19 cellular contexts compared by ENCODE assay signal in the genomic region with DNA sequence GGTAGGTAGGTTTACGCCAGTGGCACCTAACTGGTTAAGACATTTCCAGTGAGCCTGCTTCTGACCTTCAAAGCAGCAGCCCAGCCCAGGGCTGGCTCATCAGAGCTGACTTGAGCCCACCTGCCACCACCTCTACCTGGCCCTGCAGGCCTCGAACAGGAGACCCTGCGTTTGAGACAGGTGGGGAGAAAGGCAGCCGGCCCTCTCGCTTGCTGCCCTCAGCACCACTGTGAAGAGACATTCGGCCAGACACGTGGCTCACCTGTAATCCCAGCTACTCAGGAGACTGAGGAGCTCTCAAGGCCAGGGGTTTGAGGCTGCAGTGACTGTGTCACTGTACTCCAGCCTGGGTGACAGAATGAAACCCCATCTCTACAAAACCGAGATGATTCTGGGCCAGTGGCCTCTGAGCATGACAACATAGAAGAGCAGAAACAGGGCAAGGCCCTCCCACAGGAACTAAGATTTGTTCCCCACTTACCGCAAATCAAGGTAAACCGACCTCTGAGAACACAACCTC.
DNase-seq lines count a peak whose midpoint lies in the region; ATAC-seq and TF ChIP-seq lines count a peak whose summit lies in the region.
"Had no signal": no experiment of that assay in that cellular context is flagged by ENCODE, and none has a peak within 500 bp of the region (broad histone marks: within the 10 kb centered on the region; RNA-seq: fewer than 3 reads in every experiment).

No MANE protein-coding gene starts in this region.

- H3K9me3 Mint-ChIP-seq in MCF 10A (ENCODE audit: unreplicated experiment) = no peaks in the 10 kb centered on the region
- H3K9me3 Mint-ChIP-seq: activated CD4-positive, alpha-beta T cell treated with anti-CD3 and anti-CD28 coated beads, Interleukin-2, amount 10 ng/mL, durations not matched to agents 24 days and 14 days; activated T-helper 17 cell treated with anti-CD3 and anti-CD28 coated beads, Interleukin-2, amount 50 U/mL, for 72 hours; nephron had no signal

- no peak overlapping the region for H3K27ac Mint-ChIP-seq in MCF 10A (ENCODE audit: low read depth, unreplicated experiment)
- H3K27ac Mint-ChIP-seq: nephron had no signal

- H3K4me1 ChIP-seq in breast epithelium = peaks cover 0 to 4% of the 10 kb centered on the region in 2 donors
- no peaks in the 10 kb centered on the region for H3K4me1 ChIP-seq in RWPE2 (ENCODE audit: insufficient read depth, poor library complexity, severe bottlenecking)
- H3K4me1 ChIP-seq in testis = peaks cover 13% of the 10 kb centered on the region

- no peak for TF ChIP-seq CTCF in breast epithelium (IDR thresholded peaks at IDR 0.05)
- TF ChIP-seq CTCF in MCF 10A (IDR thresholded peaks at IDR 0.05; ENCODE audit: unreplicated experiment) = no peak
- TF ChIP-seq CTCF in RWPE2 (IDR thresholded peaks at IDR 0.05; ENCODE audit: poor library complexity, severe bottlenecking) = no peak
- no peak for TF ChIP-seq CTCF in testis (IDR thresholded peaks at IDR 0.05)

- no peak overlapping the region for H3K4me3 Mint-ChIP-seq in MCF 10A (ENCODE audit: unreplicated experiment)
- H3K4me3 Mint-ChIP-seq: activated CD4-positive, alpha-beta T cell treated with anti-CD3 and anti-CD28 coated beads, Interleukin-2, amount 10 ng/mL, durations not matched to agents 24 days and 14 days; activated T-helper 17 cell treated with anti-CD3 and anti-CD28 coated beads, Interleukin-2, amount 50 U/mL, for 72 hours; nephron had no signal

- no peaks in the 10 kb centered on the region for H3K27me3 Mint-ChIP-seq in MCF 10A (ENCODE audit: insufficient read depth, unreplicated experiment)
- H3K27me3 Mint-ChIP-seq: activated CD4-positive, alpha-beta T cell treated with anti-CD3 and anti-CD28 coated beads, Interleukin-2, amount 10 ng/mL, durations not matched to agents 24 days and 14 days; activated T-helper 17 cell treated with anti-CD3 and anti-CD28 coated beads, Interleukin-2, amount 50 U/mL, for 72 hours had no signal

- intact Hi-C loops in breast epithelium (cut with DNase I; ENCODE audit: low total_unique reads) = no loop called here
- intact Hi-C loops in MCF 10A (cut with micrococcal nuclease) = loop anchor here (1.0 to 5.0 kb wide), 4 partner anchors 94 to 827 kb away; no protein-coding TSS in a partner anchor
- intact Hi-C loops in testis (cut with DNase I; ENCODE audit: low total_unique reads) = no loop called here

- ATAC-seq in RWPE2 (ENCODE audit: low read depth) = peak; percentile 7; the same call in 1 of the 3 replicates
- ATAC-seq in left lobe of liver = no peak
- ATAC-seq in HG02610 (IDR thresholded peaks at IDR 0.05; ENCODE audit: unreplicated experiment) = no peak

- H3K4me3 ChIP-seq in breast epithelium = no peak overlapping the region
- no peak overlapping the region for H3K4me3 ChIP-seq in RWPE2 (ENCODE audit: severe bottlenecking)
- H3K4me3 ChIP-seq in testis = no peak overlapping the region
- H3K4me3 ChIP-seq: BLaER1 treated with 17β-estradiol and CSF1 and Interleukin-3, amounts not matched to agents 10 nM and 100 nM; gastrocnemius medialis; hepatocyte; left lung; mucosa of descending colon; tibial artery had no signal

- DNase-seq in breast epithelium (ENCODE audit: low spot score in 2 of 2) (peak in 1 of 2 donors; percentile 14), MCF 10A (ENCODE audit: unreplicated experiment) (no peak), RWPE2 (ENCODE audit: low spot score) (no peak), left lobe of liver (ENCODE audit: low spot score) (peak; percentile 39), testis (peak; percentile 11), AG20443 (ENCODE audit: low spot score) (no peak), anterior cingulate cortex (lab: John Stamatoyannopoulos, UW) (no peak)
- DNase-seq: cortex of kidney had no signal

- CTCF ChIA-PET in MCF 10A (lab: Yijun Ruan, JAX) = interaction anchor here (0.6 to 4.5 kb wide), 15 partner anchors 7 to 132 kb away, joined by 3 to 35 read pairs (median 3); no protein-coding TSS in a partner anchor

- H3K36me3 Mint-ChIP-seq in MCF 10A (ENCODE audit: insufficient read depth, unreplicated experiment) = peaks cover 62% of the 10 kb centered on the region

- H3K36me3 ChIP-seq in breast epithelium (no peaks in the 10 kb centered on the region), RWPE2 (ENCODE audit: low read depth) (peaks cover 14% of the 10 kb centered on the region), testis (ENCODE audit: low read depth, missing control alignments) (no peaks in the 10 kb centered on the region)

- no peaks in the 10 kb centered on the region for H3K27me3 ChIP-seq in breast epithelium
- H3K27me3 ChIP-seq in RWPE2 (ENCODE audit: insufficient read depth, poor library complexity, severe bottlenecking) = no peaks in the 10 kb centered on the region
- no peaks in the 10 kb centered on the region for H3K27me3 ChIP-seq in testis
- H3K27me3 ChIP-seq: BLaER1 treated with 17β-estradiol and CSF1 and Interleukin-3, amounts not matched to agents 10 nM and 100 nM; brain microvascular endothelial cell; gastrocnemius medialis; hepatocyte; left lung; tibial artery had no signal

- H3K4me1 Mint-ChIP-seq in MCF 10A (ENCODE audit: insufficient read depth, unreplicated experiment) = no peaks in the 10 kb centered on the region
- H3K4me1 Mint-ChIP-seq: activated T-helper 17 cell treated with anti-CD3 and anti-CD28 coated beads, Interleukin-2, amount 50 U/mL, for 72 hours had no signal

- no TSS peak for BruUV-seq in MCF 10A (replicated peaks; lab: Mats Ljungman, UMichigan)

- no peak for TF ChIP-seq POLR2A in breast epithelium (IDR thresholded peaks at IDR 0.05)
- no peak for TF ChIP-seq POLR2A in testis (IDR thresholded peaks at IDR 0.05)

- H3K9me3 ChIP-seq in breast epithelium (no peaks in the 10 kb centered on the region), RWPE2 (ENCODE audit: severe bottlenecking) (no peaks in the 10 kb centered on the region), testis (no peaks in the 10 kb centered on the region)
- H3K9me3 ChIP-seq: BLaER1 treated with 17β-estradiol and CSF1 and Interleukin-3, amounts not matched to agents 10 nM and 100 nM; gastrocnemius medialis; left lung; mucosa of descending colon; tibial artery had no signal

- H3K27ac ChIP-seq in breast epithelium (peak overlapping the region; percentile 41 to 56), RWPE2 (ENCODE audit: poor library complexity, severe bottlenecking) (no peak overlapping the region), testis (no peak overlapping the region)
- H3K27ac ChIP-seq: brain microvascular endothelial cell, hepatocyte, tibial artery had no signal

- WGBS in testis, 2 donors = 78 to 97% methylated on average over 4 to 10 of the region's 10 CpGs

- POLR2A ChIA-PET in MCF 10A (lab: Yijun Ruan, JAX) = no interaction called here

Comparison
In these comparisons a context has a peak if more than half of its experiments do, and no peak if none do; other contexts are left out.
1. DNase-seq: peak in left lobe of liver (single experiment) and testis (single experiment); none in MCF 10A (single experiment), RWPE2 (single experiment), AG20443 (single experiment) and anterior cingulate cortex (0 of 58).
2. H3K27ac ChIP-seq: peak in breast epithelium (2 of 2); none in RWPE2 (single experiment) and testis (0 of 2).